ENCODE assay signal across 9 cellular contexts in the genomic region with DNA sequence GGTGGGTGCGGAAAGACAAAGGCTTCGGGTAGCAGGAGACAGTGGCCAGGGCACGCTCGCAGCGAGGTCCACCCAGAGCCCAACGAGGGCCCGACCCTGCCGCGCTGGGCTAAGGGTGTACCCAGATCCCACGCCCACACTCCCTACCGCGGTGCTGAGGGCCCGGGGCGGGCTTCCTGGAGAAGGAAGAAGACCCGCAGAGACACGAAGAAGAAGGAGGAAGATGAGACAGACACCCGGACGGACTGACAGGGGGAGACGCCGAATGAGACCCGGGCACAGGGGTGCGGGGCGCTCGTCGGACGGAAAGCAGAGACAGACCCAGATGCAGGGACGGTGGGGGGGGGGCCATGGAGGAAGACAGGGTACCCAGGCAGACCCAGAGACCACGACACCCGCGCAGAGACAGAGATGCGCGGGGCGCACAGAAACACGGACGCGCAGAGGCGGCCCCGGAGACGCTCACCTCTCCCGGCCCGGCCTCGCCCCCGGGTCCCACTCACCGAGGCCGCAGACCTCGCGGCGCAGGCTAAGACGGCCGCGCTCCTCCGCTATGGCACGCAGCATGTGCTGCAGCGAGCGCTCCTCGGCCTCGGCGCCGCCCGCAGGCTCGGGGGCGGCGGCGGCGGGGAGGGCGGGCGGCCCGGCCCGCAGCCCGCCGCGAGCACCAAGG. TPM values are rescaled to one million over a fixed set of nuclear protein-coding genes. Genes with fewer than 3 reads are reported as not detected.
A peak's percentile ranks its signal among the peaks of the same experiment; 100 is the strongest.
DNase-seq lines count a peak whose midpoint lies in the region; ATAC-seq and TF ChIP-seq lines count a peak whose summit lies in the region.
"Had no signal": no experiment of that assay in that cellular context is flagged by ENCODE, and none has a peak within 500 bp of the region (broad histone marks: within the 10 kb centered on the region; RNA-seq: fewer than 3 reads in every experiment).

No MANE protein-coding gene starts in this region.

- H3K4me2 ChIP-seq in osteoblast (ENCODE audit: insufficient read depth, low read length), result peak overlapping the region; percentile 86

- H3K9me3 ChIP-seq in HUES6 (ENCODE audit: control insufficient read depth, insufficient read depth, low read depth, low read length) (no peaks in the 10 kb centered on the region), osteoblast (ENCODE audit: low read depth, low read length) (no peaks in the 10 kb centered on the region)

- peak overlapping the region; percentile 68 for H2AFZ ChIP-seq in osteoblast (ENCODE audit: low read length)

- H3K36me3 ChIP-seq in HUES6 (ENCODE audit: control insufficient read depth, insufficient read depth, low read length), result peaks cover 15% of the 10 kb centered on the region; the same call in 1 of the 2 replicates
- no peaks in the 10 kb centered on the region for H3K36me3 ChIP-seq in osteoblast (ENCODE audit: insufficient read depth, low read length)

- ATAC-seq in HG03280 (IDR thresholded peaks at IDR 0.05; ENCODE audit: unreplicated experiment) (no peak), GM21528 (IDR thresholded peaks at IDR 0.05; ENCODE audit: low FRiP score, unreplicated experiment) (no peak)

- H4K20me1 ChIP-seq in osteoblast (ENCODE audit: insufficient read depth, low read length), result peaks cover 31% of the 10 kb centered on the region

- H3K4me1 ChIP-seq in HUES6 (ENCODE audit: control insufficient read depth, insufficient read depth, low read length), result peaks cover 20% of the 10 kb centered on the region
- H3K4me1 ChIP-seq in osteoblast (ENCODE audit: insufficient read depth, low read length), result peaks cover 7% of the 10 kb centered on the region

- H3K27ac ChIP-seq in HUES6 (ENCODE audit: low read depth, low read length) (no peak overlapping the region), osteoblast (ENCODE audit: low read depth, low read length) (peak overlapping the region; percentile 17)

- DNase-seq in ELR (ENCODE audit: low read depth) (peak; percentile 53), fibroblast of the aortic adventitia (ENCODE audit: low read depth) (peak; percentile 16), osteoblast (ENCODE audit: insufficient read length, low spot score, missing footprints) (peak; percentile 94), NOMO-1 treated with dmso at 0.1 percent for 144 hours (lab: John Stamatoyannopoulos, UW; ENCODE audit: unreplicated experiment) (no peak)
- peak; percentile 70 for DNase-seq in activated CD8-positive, alpha-beta memory T cell treated with anti-CD3 and anti-CD28 coated beads, Interleukin-2, amount 50 U/mL, for 48 hours

- H3K9ac ChIP-seq in HUES6 (ENCODE audit: low read length), result peak overlapping the region; percentile 51

- TF ChIP-seq CTCF in fibroblast of the aortic adventitia (IDR thresholded peaks at IDR 0.05; ENCODE audit: insufficient read depth, low read length), result no peak
- TF ChIP-seq CTCF in osteoblast (IDR thresholded peaks at IDR 0.05; ENCODE audit: extremely low read depth, low read depth, low read length), result no peak

- peaks cover 32% of the 10 kb centered on the region for H3K79me2 ChIP-seq in osteoblast (ENCODE audit: insufficient read depth, low read length)

- H3K4me3 ChIP-seq in HUES6 (ENCODE audit: low read depth, low read length), result peak overlapping the region; percentile 84
- peak overlapping the region; percentile 75 for H3K4me3 ChIP-seq in fibroblast of the aortic adventitia (ENCODE audit: low read depth, low read length)
- H3K4me3 ChIP-seq in osteoblast (ENCODE audit: insufficient read depth, low read length), result peak overlapping the region; percentile 83

- H3K27me3 ChIP-seq in HUES6 (ENCODE audit: control insufficient read depth, insufficient read depth, low read length) (0 out of 2 replicates have a peak, but pooled peaks cover 11% of the 10 kb centered on the region), osteoblast (ENCODE audit: insufficient read depth, low read length) (no peaks in the 10 kb centered on the region)

RNA-seq across cellular contexts. Expression of a gene that starts 0.4 kb away (rescaled TPM):
- total RNA-seq in fibroblast of the aortic adventitia (ENCODE audit: low replicate concordance) (36.2 and 36.4 TPM in 2 replicates), osteoblast (31.8 and 43.4 TPM in 2 replicates)

RNA-seq across cellular contexts. Expression of a gene that starts 44.5 kb away (rescaled TPM):
- total RNA-seq in fibroblast of the aortic adventitia (ENCODE audit: low replicate concordance) (not detected in 2 replicates), osteoblast (not detected in 2 replicates)
- total RNA-seq: NCI-H460 had no signal
